In the genomic region with DNA sequence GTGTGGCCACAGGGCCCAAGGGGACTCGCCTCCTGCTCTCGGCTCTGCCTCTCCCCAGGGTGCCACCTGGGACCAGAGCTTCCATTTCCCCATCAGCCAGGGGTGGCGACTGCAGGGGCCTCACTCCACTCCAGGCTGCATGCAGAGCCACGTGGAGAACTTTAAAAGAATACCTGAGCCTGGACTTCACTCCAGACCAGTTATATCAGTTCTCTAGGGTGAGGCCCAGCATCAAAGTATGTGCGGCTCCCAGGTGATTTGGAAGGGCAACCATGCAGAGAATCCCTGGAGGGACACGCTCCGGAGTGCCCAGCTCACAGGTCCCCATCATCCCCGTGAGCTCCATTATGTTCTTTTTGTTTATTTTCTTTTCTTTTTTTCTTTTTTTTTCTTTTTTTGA, we compare ENCODE assay signal across 22 cellular contexts. TPM values are rescaled to one million over a fixed set of nuclear protein-coding genes. Genes with fewer than 3 reads are reported as not detected.
DNase-seq lines count a peak whose midpoint lies in the region; ATAC-seq and TF ChIP-seq lines count a peak whose summit lies in the region.
"Had no signal": no experiment of that assay in that cellular context is flagged by ENCODE, and none has a peak within 500 bp of the region (broad histone marks: within the 10 kb centered on the region; RNA-seq: fewer than 3 reads in every experiment).

No MANE protein-coding gene starts in this region.

- whole genome bisulfite sequencing in right cardiac atrium, result 94% methylated on average over 8 of the region's 8 CpGs
- 81% methylated on average over 5 of the region's 8 CpGs; no CpG with 5 or more reads in 1 of the 2 experiments for WGBS in IMR-90 (ENCODE audit: extremely low coverage in 2 of 2, insufficient read length in 1 of 2), 2 experiments
- WGBS in neuronal stem cell (ENCODE audit: extremely low coverage in 2 of 2, insufficient read length in 2 of 2, insufficient replicate concordance in 1 of 2), 2 donors, result no CpG with 5 or more reads among the region's 8 CpGs

- H2AK9ac ChIP-seq in IMR-90 (replicated peaks; ENCODE audit: low read depth, low read length, poor library complexity), result no peak overlapping the region

- ATAC-seq in right cardiac atrium, result no peak
- ATAC-seq in IMR-90 (ENCODE audit: low read depth), result no peak
- no peak for ATAC-seq in naive thymus-derived CD8-positive, alpha-beta T cell
- ATAC-seq: A549, GM12878, HCT116, HepG2 had no signal

- H3K4me3 Mint-ChIP-seq in naive thymus-derived CD8-positive, alpha-beta T cell, result no peak overlapping the region
- H3K4me3 Mint-ChIP-seq: CD4-positive, CD25-positive, alpha-beta regulatory T cell; CD8-positive, alpha-beta memory T cell; HFFc6 had no signal

- no peak overlapping the region for H3K4me2 ChIP-seq in IMR-90 (ENCODE audit: low read depth, low read length)
- H3K4me2 ChIP-seq in neuronal stem cell (ENCODE audit: insufficient read depth, low read length, poor library complexity, severe bottlenecking), result no peak overlapping the region
- H3K4me2 ChIP-seq: A549, KMS-11 had no signal

- no peak overlapping the region for H3K18ac ChIP-seq in IMR-90 (ENCODE audit: low read depth, low read length)
- peak overlapping the region; percentile 55 for H3K18ac ChIP-seq in neuronal stem cell (ENCODE audit: low read length)

- H2BK20ac ChIP-seq in IMR-90 (ENCODE audit: low read depth, low read length), result no peak overlapping the region

- H2BK120ac ChIP-seq in IMR-90 (ENCODE audit: low read depth, low read length) (no peak overlapping the region), neuronal stem cell (ENCODE audit: low read depth, low read length) (no peak overlapping the region)

- H4K91ac ChIP-seq in IMR-90 (ENCODE audit: insufficient read depth, low read depth, low read length), result no peak overlapping the region
- no peak overlapping the region for H4K91ac ChIP-seq in neuronal stem cell (ENCODE audit: low read depth, low read length, poor library complexity)

- H2AFZ ChIP-seq in IMR-90 (replicated peaks; ENCODE audit: low read length, poor library complexity) (peak overlapping the region; percentile 63), neuronal stem cell (ENCODE audit: low read length) (no peak overlapping the region)

- DNase-seq in right cardiac atrium (peak in 2 of 3 donors; percentile 1 to 17), cardiac septum (ENCODE audit: low spot score) (no peak), IMR-90 (no peak), neuronal stem cell (ENCODE audit: low spot score) (no peak), SHP77 (lab: John Stamatoyannopoulos, UW) (no peak), GM10248 (ENCODE audit: extremely low spot score) (no peak)
- no peak for DNase-seq in naive thymus-derived CD8-positive, alpha-beta T cell
- DNase-seq: AML-193; Calu3; CD4-positive, CD25-positive, alpha-beta regulatory T cell; CD8-positive, alpha-beta memory T cell; DMS79 treated with DMSO at 0.1 percent for 48 hours; GF-D8; GOT3; HFFc6 had no signal

- H2AK5ac ChIP-seq in IMR-90 (ENCODE audit: low read depth, low read length) (no peak overlapping the region), neuronal stem cell (ENCODE audit: low read depth, low read length) (no peak overlapping the region)

- no peak overlapping the region for H4K8ac ChIP-seq in IMR-90 (ENCODE audit: low read depth in 2 of 2, low read length in 2 of 2)
- no peak overlapping the region for H4K8ac ChIP-seq in neuronal stem cell (ENCODE audit: low read depth, low read length)

- TF ChIP-seq POLR2A in IMR-90 (IDR thresholded peaks at IDR 0.05; ENCODE audit: low read depth, low read length), result no peak

- CTCF ChIA-PET in IMR-90 (lab: Yijun Ruan, JAX) (no interaction called here), GM10248 (lab: Yijun Ruan, JAX) (interaction anchor here (0.9 to 1.8 kb wide), 3 partner anchors 11 to 47 kb away, joined by 3 to 6 read pairs (median 4); no protein-coding TSS in a partner anchor)

- TF ChIP-seq CTCF in IMR-90 (conservative IDR thresholded peaks at IDR 0.05; ENCODE audit: low read depth, low read length) (no peak), GM10248 (IDR thresholded peaks at IDR 0.05; ENCODE audit: control extremely low read depth, extremely low read depth, low read depth, missing control alignments) (no peak)

- H3K36me3 ChIP-seq in IMR-90 (ENCODE audit: control insufficient read depth, insufficient read depth, low read length) (peaks cover 13% of the 10 kb centered on the region; the same call in 1 of the 2 replicates), neuronal stem cell (replicated peaks in 1 of 2; ENCODE audit: control insufficient read depth in 2 of 2, insufficient read depth in 2 of 2, low read length in 2 of 2) (peaks cover 0 to 1% of the 10 kb centered on the region in 2 donors)

- no peak for TF ChIP-seq RAD21 in IMR-90 (IDR thresholded peaks at IDR 0.05; ENCODE audit: low read length)

- peaks cover 0 to 54% (median 27%) of the 10 kb centered on the region in 3 donors for H3K36me3 Mint-ChIP-seq in naive thymus-derived CD8-positive, alpha-beta T cell

- H3K4me1 Mint-ChIP-seq in naive thymus-derived CD8-positive, alpha-beta T cell, result peaks cover 8 to 27% (median 9%) of the 10 kb centered on the region in 4 donors
- H3K4me1 Mint-ChIP-seq: CD8-positive, alpha-beta memory T cell had no signal

- H3K23ac ChIP-seq in IMR-90 (ENCODE audit: low read depth, low read length) (no peak overlapping the region), neuronal stem cell (ENCODE audit: low read depth, low read length, poor library complexity) (no peak overlapping the region)

- H3K27ac Mint-ChIP-seq in naive thymus-derived CD8-positive, alpha-beta T cell, result no peak overlapping the region
- H3K27ac Mint-ChIP-seq: HFFc6 had no signal

- H3K14ac ChIP-seq in IMR-90 (replicated peaks; ENCODE audit: low read depth, low read length) (no peak overlapping the region), neuronal stem cell (ENCODE audit: low read length) (peak overlapping the region; percentile 32)

- in situ Hi-C loops in IMR-90 (cut with MboI; ENCODE audit: low sequenced_read_pairs), result no loop called here

- intact Hi-C loops in right cardiac atrium (cut with DNase I), result no loop called here
- intact Hi-C loops in cardiac septum (cut with DNase I), result no loop called here
- intact Hi-C loops in IMR-90 (cut with micrococcal nuclease), result no loop called here

- H3K9ac ChIP-seq in IMR-90 (ENCODE audit: low read depth, low read length) (no peak overlapping the region), neuronal stem cell (ENCODE audit: low read depth, low read length, poor library complexity) (peak overlapping the region; percentile 30)
- H3K9ac ChIP-seq: KMS-11 had no signal

- H3K79me1 ChIP-seq in IMR-90 (ENCODE audit: low read depth in 1 of 2, low read length in 2 of 2) (peaks cover 0 to 9% of the 10 kb centered on the region in 2 experiments; a peak in 1 of 4 replicates), neuronal stem cell (ENCODE audit: low read depth, low read length) (no peaks in the 10 kb centered on the region)

- H3K4me3 ChIP-seq in right cardiac atrium (ENCODE audit: low read length) (no peak overlapping the region), IMR-90 (ENCODE audit: insufficient read depth, low read depth, low read length) (no peak overlapping the region), neuronal stem cell (ENCODE audit: low read length in 2 of 2) (peak overlapping the region in 1 of 2 donors; percentile 40)
- H3K4me3 ChIP-seq: A549, GM12878 had no signal

- H4K5ac ChIP-seq in IMR-90 (ENCODE audit: low read depth, low read length), result no peak overlapping the region

- H3K27ac ChIP-seq in right cardiac atrium (ENCODE audit: low read length) (no peak overlapping the region), IMR-90 (ENCODE audit: insufficient read depth, low read length) (no peak overlapping the region), neuronal stem cell (replicated peaks; ENCODE audit: low read length) (no peak overlapping the region)
- H3K27ac ChIP-seq: 22Rv1, A549, KMS-11 had no signal

- no peak overlapping the region for H3K56ac ChIP-seq in IMR-90 (ENCODE audit: extremely low read depth, insufficient read depth, low read length)

- H2BK5ac ChIP-seq in IMR-90 (ENCODE audit: low read depth, low read length, poor library complexity, severe bottlenecking) (no peak overlapping the region), neuronal stem cell (ENCODE audit: low read length) (no peak overlapping the region)

- H3K27me3 ChIP-seq in right cardiac atrium (ENCODE audit: control insufficient read depth, insufficient read depth) (no peaks in the 10 kb centered on the region), IMR-90 (ENCODE audit: control insufficient read depth, insufficient read depth, low read length) (no peaks in the 10 kb centered on the region), neuronal stem cell (ENCODE audit: control insufficient read depth in 3 of 3, insufficient read depth in 3 of 3, low read depth in 1 of 3, low read length in 3 of 3) (no peaks in the 10 kb centered on the region)

- H4K20me1 ChIP-seq in IMR-90 (ENCODE audit: insufficient read depth, low read length), result no peaks in the 10 kb centered on the region; the same call in 1 of the 2 replicates

- H2BK12ac ChIP-seq in neuronal stem cell (ENCODE audit: low read length), result no peak overlapping the region

- H3K9me1 ChIP-seq in IMR-90 (ENCODE audit: insufficient read depth, low read length), result no peaks in the 10 kb centered on the region

- H3K4me1 ChIP-seq in right cardiac atrium (ENCODE audit: control insufficient read depth, insufficient read depth, low read length), result no peaks in the 10 kb centered on the region
- no peaks in the 10 kb centered on the region for H3K4me1 ChIP-seq in IMR-90 (ENCODE audit: control insufficient read depth, insufficient read depth, low read length)
- H3K4me1 ChIP-seq in neuronal stem cell (ENCODE audit: control insufficient read depth in 2 of 2, insufficient read depth in 1 of 2, low read depth in 1 of 2, low read length in 2 of 2), result peaks cover 0 to 9% of the 10 kb centered on the region in 2 donors
- H3K4me1 ChIP-seq: A549 had no signal

- H2BK15ac ChIP-seq in IMR-90 (ENCODE audit: low read depth, low read length) (no peak overlapping the region), neuronal stem cell (ENCODE audit: low read length) (no peak overlapping the region)

- no peak overlapping the region for H3K4ac ChIP-seq in IMR-90 (ENCODE audit: low read depth, low read length)
- no peak overlapping the region for H3K4ac ChIP-seq in neuronal stem cell (ENCODE audit: low read length)

- dilution Hi-C loops in IMR-90 (cut with HindIII; ENCODE audit: low sequenced_read_pairs, unreplicated experiment), result no loop called here

- no peaks in the 10 kb centered on the region for H3K9me3 ChIP-seq in right cardiac atrium (ENCODE audit: control insufficient read depth, low read length)
- H3K9me3 ChIP-seq in IMR-90 (ENCODE audit: control insufficient read depth, insufficient read depth, low read length), result no peaks in the 10 kb centered on the region
- H3K9me3 ChIP-seq in neuronal stem cell (replicated peaks in 1 of 2; ENCODE audit: control insufficient read depth in 2 of 2, insufficient read depth in 1 of 2, low read depth in 1 of 2, low read length in 2 of 2), result no peaks in the 10 kb centered on the region
- H3K9me3 ChIP-seq: A549 had no signal

- H3K9me3 Mint-ChIP-seq in naive thymus-derived CD8-positive, alpha-beta T cell, result no peaks in the 10 kb centered on the region
- H3K9me3 Mint-ChIP-seq: CD4-positive, CD25-positive, alpha-beta regulatory T cell; CD8-positive, alpha-beta memory T cell; HFFc6 had no signal

- POLR2A ChIA-PET in IMR-90 (lab: Charles Lee; ENCODE audit: unreplicated experiment) (no interaction called here), GM10248 (lab: Yijun Ruan, JAX) (no interaction called here)
- POLR2A ChIA-PET in naive thymus-derived CD8-positive, alpha-beta T cell (lab: Charles Lee), result interaction anchor here (1.4 kb wide), 1 partner anchor 40 kb away, joined by 3 read pairs; a partner anchor contains a TSS

- no peaks in the 10 kb centered on the region for H3K27me3 Mint-ChIP-seq in naive thymus-derived CD8-positive, alpha-beta T cell
- H3K27me3 Mint-ChIP-seq: CD4-positive, CD25-positive, alpha-beta regulatory T cell; CD8-positive, alpha-beta memory T cell had no signal

- no TSS peak for BruUV-seq in IMR-90 (replicated peaks; lab: Mats Ljungman, UMichigan)

RNA-seq across cellular contexts. Expression of a gene that starts 39.8 kb away (rescaled TPM):
- total RNA-seq in right cardiac atrium (10 to 100 TPM; 10.9 to 13.5 (median 12.6) TPM), cardiac septum (8.3 TPM), IMR-90 (2012; rRNA removed) (9.5 and 10.3 TPM in 2 replicates)
- polyA plus RNA-seq in right cardiac atrium (6.7 TPM), IMR-90 (2012; rRNA removed) (9.5 and 11.4 TPM in 2 replicates)
- 5.7 and 7.2 TPM in 2 replicates for polyA plus RNA-seq in IMR-90 (2012; cell fraction: cytosol; rRNA removed)
- polyA plus RNA-seq in IMR-90 (2012; cell fraction: nucleus; rRNA removed; ENCODE audit: low replicate concordance), result 10.8 and 15.5 TPM in 2 replicates
- 4.4 TPM for polyA plus RNA-seq in neuronal stem cell (2013, experiment 1 of 2)
- 5.5 TPM for polyA plus RNA-seq in neuronal stem cell (2013, experiment 2 of 2)
- 10 to 100 TPM; 13.0 to 15.1 TPM for total RNA-seq in naive thymus-derived CD8-positive, alpha-beta T cell
- 10 to 100 TPM in 1 of 3 donors, 1 to 10 TPM in 2; 4.5 to 12.1 (median 7.8) TPM for polyA plus RNA-seq in naive thymus-derived CD8-positive, alpha-beta T cell

RNA-seq across cellular contexts. Expression of a gene that starts 44.8 kb away (rescaled TPM):
- total RNA-seq in right cardiac atrium (not detected), cardiac septum (not detected), IMR-90 (2012; rRNA removed) (0.18 TPM in 1 of 2 replicates, not detected in the other)
- polyA plus RNA-seq in right cardiac atrium (0.09 TPM), IMR-90 (2012; rRNA removed) (0.16 and 0.24 TPM in 2 replicates)
- not detected in 2 replicates for polyA plus RNA-seq in IMR-90 (2012; cell fraction: cytosol; rRNA removed)
- 2.0 and 3.7 TPM in 2 replicates for polyA plus RNA-seq in IMR-90 (2012; cell fraction: nucleus; rRNA removed; ENCODE audit: low replicate concordance)
- polyA plus RNA-seq in neuronal stem cell (2013, experiment 1 of 2), result 0.45 TPM
- polyA plus RNA-seq in neuronal stem cell (2013, experiment 2 of 2), result 0.51 TPM
- not detected for total RNA-seq in naive thymus-derived CD8-positive, alpha-beta T cell
- not detected for polyA plus RNA-seq in naive thymus-derived CD8-positive, alpha-beta T cell
- total RNA-seq: Calu3; CD4-positive, CD25-positive, alpha-beta regulatory T cell; CD8-positive, alpha-beta memory T cell; GM12878; H7; HepG2; HFFc6 had no signal
- polyA plus RNA-seq: A549; CD4-positive, CD25-positive, alpha-beta regulatory T cell; CD8-positive, alpha-beta memory T cell; HepG2 had no signal

RNA-seq across cellular contexts. Expression of a gene that starts 56.1 kb away (rescaled TPM):
- 10 to 100 TPM; 33.1 to 39.2 (median 36.8) TPM for total RNA-seq in right cardiac atrium
- 19.4 TPM for polyA plus RNA-seq in right cardiac atrium
- total RNA-seq in cardiac septum, result 43.7 TPM
- total RNA-seq in IMR-90 (2012; rRNA removed), result 80.1 and 81.1 TPM in 2 replicates
- polyA plus RNA-seq in IMR-90 (2012; rRNA removed), result 97.1 and 104 TPM in 2 replicates
- 86.7 and 88.8 TPM in 2 replicates for polyA plus RNA-seq in IMR-90 (2012; cell fraction: cytosol; rRNA removed)
- polyA plus RNA-seq in IMR-90 (2012; cell fraction: nucleus; rRNA removed; ENCODE audit: low replicate concordance), result 63.2 and 114 TPM in 2 replicates
- polyA plus RNA-seq in neuronal stem cell (2013, experiment 1 of 2), result 32.5 TPM
- polyA plus RNA-seq in neuronal stem cell (2013, experiment 2 of 2), result 32.9 TPM
- 10 to 100 TPM; 29.0 to 32.5 TPM for total RNA-seq in naive thymus-derived CD8-positive, alpha-beta T cell
- 10 to 100 TPM; 28.8 to 45.3 (median 37.7) TPM for polyA plus RNA-seq in naive thymus-derived CD8-positive, alpha-beta T cell

Comparison
In these comparisons a context has a peak if more than half of its experiments do, and no peak if none do; other contexts are left out.
1. DNase-seq: peak in right cardiac atrium (2 of 3); none in cardiac septum (single experiment), IMR-90 (single experiment), neuronal stem cell (single experiment), SHP77 (0 of 2), naive thymus-derived CD8-positive, alpha-beta T cell (0 of 10) and GM10248 (single experiment).